1 cellular context compared by ENCODE assay signal in genomic region chr12:31813305-31813704, GRCh38.
TF ChIP-seq lines count a peak whose summit lies in the region.

No MANE protein-coding gene starts in this region.

TF ChIP-seq in WTC11, 78 proteins besides CTCF, POLR2A, EP300 and RAD21 (continued from another document):
- TF ChIP-seq AFF4 (CRISPR knock-in tag; IDR thresholded peaks at IDR 0.05; ENCODE audit: borderline replicate concordance) (no peak), ZNF532 (CRISPR knock-in tag; IDR thresholded peaks at IDR 0.05; ENCODE audit: borderline replicate concordance) (no peak), NFYB (CRISPR knock-in tag; conservative IDR thresholded peaks at IDR 0.05; ENCODE audit: low read depth) (no peak)
